ENCODE assay signal across 8 cellular contexts in the genomic region with DNA sequence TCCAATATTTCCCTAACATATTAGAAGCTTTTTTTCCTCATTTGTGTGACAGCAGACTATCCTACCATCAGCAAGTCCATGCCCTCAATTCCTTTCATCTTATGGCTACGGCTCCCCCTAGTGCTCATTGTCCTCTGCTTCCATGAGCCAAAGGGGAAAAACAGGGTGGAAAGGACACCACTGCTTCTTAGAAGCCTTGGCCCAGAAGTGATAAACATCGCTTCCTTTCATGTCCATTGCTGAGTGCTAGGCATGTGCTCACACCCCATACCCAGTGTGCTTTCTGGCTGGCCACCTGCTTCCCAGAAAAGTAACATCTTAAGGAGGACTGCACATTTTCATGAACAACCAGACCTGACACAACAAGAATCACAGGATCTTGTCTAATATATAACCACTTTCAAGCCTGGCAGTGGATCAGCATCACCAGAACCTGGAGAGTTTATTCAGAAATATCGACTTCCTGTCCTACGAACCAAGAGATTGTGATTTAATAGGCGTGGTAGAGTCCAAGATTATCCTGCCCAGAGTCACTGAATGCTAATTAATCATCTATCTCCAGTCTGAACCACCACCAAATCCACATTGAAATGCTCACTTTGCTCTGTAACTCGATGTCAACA.
A peak's percentile ranks its signal among the peaks of the same experiment; 100 is the strongest.
DNase-seq lines count a peak whose midpoint lies in the region; ATAC-seq and TF ChIP-seq lines count a peak whose summit lies in the region.

No MANE protein-coding gene starts in this region.

- no TSS peak for BruUV-seq in mammary epithelial cell (replicated peaks; lab: Mats Ljungman, UMichigan)

- H2AFZ ChIP-seq in GM23338, result no peak overlapping the region
- no peak overlapping the region for H2AFZ ChIP-seq in mammary epithelial cell (ENCODE audit: low read depth, low read length)

- WGBS in mammary epithelial cell (ENCODE audit: low coverage, missing lambda C conversion rate), result 27% methylated on average over 5 of the region's 6 CpGs

- TF ChIP-seq CTCF in GM23338 (conservative IDR thresholded peaks at IDR 0.05; ENCODE audit: low read depth in 2 of 2) (peak; percentile 82 to 95), mammary epithelial cell (conservative IDR thresholded peaks at IDR 0.05 in 1 of 2, IDR thresholded peaks at IDR 0.05 in 1 of 2; ENCODE audit: extremely low read depth in 1 of 2, insufficient read depth in 1 of 2, low read depth in 1 of 2, low read length in 2 of 2) (peak; percentile 84 to 91), vagina (IDR thresholded peaks at IDR 0.05) (peak in 1 of 3 experiments; percentile 44)

- H3K27me3 Mint-ChIP-seq in GM23338 (ENCODE audit: insufficient read depth, low read depth, poor library complexity), result no peaks in the 10 kb centered on the region

- peak; percentile 96 for ATAC-seq in GM23338
- ATAC-seq in left lobe of liver, result peak; percentile 89
- ATAC-seq in stimulated activated naive CD8-positive, alpha-beta T cell treated with anti-CD3 and anti-CD28 coated beads, Interleukin-15, Interleukin-2, amounts not matched to agents 100 U/mL and 50 U/mL, for 24 hours, result no peak

- no peak overlapping the region for H3K9ac ChIP-seq in mammary epithelial cell (ENCODE audit: insufficient read depth, low read length)

- dilution Hi-C loops in mammary epithelial cell (cut with HindIII; ENCODE audit: low sequenced_read_pairs), result no loop called here

- intact Hi-C loops in mammary epithelial cell (cut with micrococcal nuclease) (loop anchor here (1.0 to 10.0 kb wide), 5 partner anchors 270 to 1110 kb away; no protein-coding TSS in a partner anchor), vagina (cut with DNase I) (no loop called here)

- H3K36me3 ChIP-seq in GM23338 (ENCODE audit: insufficient read depth), result no peaks in the 10 kb centered on the region
- no peaks in the 10 kb centered on the region for H3K36me3 ChIP-seq in mammary epithelial cell (ENCODE audit: insufficient read depth, low read length)
- H3K36me3 ChIP-seq in vagina, result no peaks in the 10 kb centered on the region

- in situ Hi-C loops in mammary epithelial cell (cut with MboI; ENCODE audit: low sequenced_read_pairs in 2 of 2), result loop anchor here (10.0 to 25.0 kb wide), 3 partner anchors 400 to 1103 kb away; no protein-coding TSS in a partner anchor

- no peak overlapping the region for H3K4me3 Mint-ChIP-seq in GM23338

- H3K79me2 ChIP-seq in GM23338 (replicated peaks; ENCODE audit: insufficient read depth) (no peaks in the 10 kb centered on the region), mammary epithelial cell (ENCODE audit: insufficient read depth, low read length) (no peaks in the 10 kb centered on the region)

- H3K27me3 ChIP-seq in GM23338 (ENCODE audit: insufficient read depth), result no peaks in the 10 kb centered on the region
- H3K27me3 ChIP-seq in mammary epithelial cell (ENCODE audit: insufficient read depth, low read length), result no peaks in the 10 kb centered on the region
- H3K27me3 ChIP-seq in vagina, result no peaks in the 10 kb centered on the region

- H3K9me3 ChIP-seq in mammary epithelial cell (replicated peaks; ENCODE audit: insufficient read depth, low read length) (no peaks in the 10 kb centered on the region), vagina (no peaks in the 10 kb centered on the region)

- H3K4me3 ChIP-seq in GM23338 (no peak overlapping the region), mammary epithelial cell (replicated peaks in 1 of 3; ENCODE audit: insufficient read depth in 1 of 3, low read depth in 2 of 3, low read length in 3 of 3) (no peak overlapping the region), vagina (no peak overlapping the region)

- H3K27ac Mint-ChIP-seq in GM23338, result no peak overlapping the region

- H3K4me2 ChIP-seq in GM23338, result no peak overlapping the region
- no peak overlapping the region for H3K4me2 ChIP-seq in mammary epithelial cell (ENCODE audit: insufficient read depth, low read depth, low read length)

- H4K20me1 ChIP-seq in GM23338 (replicated peaks; ENCODE audit: insufficient read depth) (no peaks in the 10 kb centered on the region), mammary epithelial cell (ENCODE audit: insufficient read depth, low read length) (no peaks in the 10 kb centered on the region)

- H3K4me1 ChIP-seq in GM23338 (ENCODE audit: insufficient read depth), result 0 out of 2 replicates have a peak, but pooled peaks cover 3% of the 10 kb centered on the region
- no peaks in the 10 kb centered on the region for H3K4me1 ChIP-seq in mammary epithelial cell (ENCODE audit: insufficient read depth, low read length)
- no peaks in the 10 kb centered on the region for H3K4me1 ChIP-seq in vagina

- TF ChIP-seq POLR2A in vagina (IDR thresholded peaks at IDR 0.05), result no peak

- H3F3A ChIP-seq in GM23338 (replicated peaks; ENCODE audit: low read depth), result no peaks in the 10 kb centered on the region

- no peaks in the 10 kb centered on the region for H3K9me2 ChIP-seq in GM23338 (ENCODE audit: insufficient read depth)

- no peaks in the 10 kb centered on the region for H3K36me3 Mint-ChIP-seq in GM23338 (ENCODE audit: low read depth)

- peak; percentile 69 for DNase-seq in EH (ENCODE audit: low read depth)
- peak; percentile 86 for DNase-seq in GM23338 (ENCODE audit: low spot score)
- peak; percentile 76 for DNase-seq in NCI-H460 (ENCODE audit: extremely low read depth, low read depth)
- peak; percentile 63 for DNase-seq in mammary epithelial cell
- DNase-seq in left lobe of liver (ENCODE audit: low spot score), result peak; percentile 49
- DNase-seq in vagina (ENCODE audit: extremely low spot score in 2 of 2), result no peak
- no peak for DNase-seq in stimulated activated naive CD8-positive, alpha-beta T cell treated with anti-CD3 and anti-CD28 coated beads, Interleukin-15, Interleukin-2, amounts not matched to agents 100 U/mL and 50 U/mL, for 24 hours
- no peak for DNase-seq in cerebellar nuclear complex (lab: John Stamatoyannopoulos, UW)

- H3K9me3 Mint-ChIP-seq in GM23338, result no peaks in the 10 kb centered on the region

- no peak overlapping the region for H3K27ac ChIP-seq in GM23338 (ENCODE audit: low read depth)
- no peak overlapping the region for H3K27ac ChIP-seq in mammary epithelial cell (ENCODE audit: insufficient read depth, low read depth, low read length)
- H3K27ac ChIP-seq in vagina, result no peak overlapping the region

- H3K4me1 Mint-ChIP-seq in GM23338, result peaks cover 5% of the 10 kb centered on the region; the same call in 2 of the 3 replicates

- CTCF ChIA-PET in mammary epithelial cell (lab: Charles Lee; ENCODE audit: low non-redundant PET), result interaction anchor here (0.6 kb wide), 1 partner anchor 269 kb away, joined by 6 read pairs; no protein-coding TSS in a partner anchor

TF ChIP-seq in GM23338, 12 proteins besides CTCF, POLR2A, EP300 and RAD21 (continues in another document):
- TF ChIP-seq ZNF331 (CRISPR knock-in tag; IDR thresholded peaks at IDR 0.05; ENCODE audit: low read depth) (no peak), STAT1 (IDR thresholded peaks at IDR 0.05; ENCODE audit: unreplicated experiment) (no peak), JUNB (IDR thresholded peaks at IDR 0.05; ENCODE audit: unreplicated experiment) (no peak), CREB1 (CRISPR knock-in tag; IDR thresholded peaks at IDR 0.05; ENCODE audit: low read depth) (no peak), EZH2phosphoT487 (IDR thresholded peaks at IDR 0.05; ENCODE audit: unreplicated experiment) (no peak), ZNF114 (CRISPR knock-in tag; IDR thresholded peaks at IDR 0.05) (no peak), NANOG (IDR thresholded peaks at IDR 0.05; ENCODE audit: borderline replicate concordance) (no peak)
- TF ChIP-seq, protein P1, sequence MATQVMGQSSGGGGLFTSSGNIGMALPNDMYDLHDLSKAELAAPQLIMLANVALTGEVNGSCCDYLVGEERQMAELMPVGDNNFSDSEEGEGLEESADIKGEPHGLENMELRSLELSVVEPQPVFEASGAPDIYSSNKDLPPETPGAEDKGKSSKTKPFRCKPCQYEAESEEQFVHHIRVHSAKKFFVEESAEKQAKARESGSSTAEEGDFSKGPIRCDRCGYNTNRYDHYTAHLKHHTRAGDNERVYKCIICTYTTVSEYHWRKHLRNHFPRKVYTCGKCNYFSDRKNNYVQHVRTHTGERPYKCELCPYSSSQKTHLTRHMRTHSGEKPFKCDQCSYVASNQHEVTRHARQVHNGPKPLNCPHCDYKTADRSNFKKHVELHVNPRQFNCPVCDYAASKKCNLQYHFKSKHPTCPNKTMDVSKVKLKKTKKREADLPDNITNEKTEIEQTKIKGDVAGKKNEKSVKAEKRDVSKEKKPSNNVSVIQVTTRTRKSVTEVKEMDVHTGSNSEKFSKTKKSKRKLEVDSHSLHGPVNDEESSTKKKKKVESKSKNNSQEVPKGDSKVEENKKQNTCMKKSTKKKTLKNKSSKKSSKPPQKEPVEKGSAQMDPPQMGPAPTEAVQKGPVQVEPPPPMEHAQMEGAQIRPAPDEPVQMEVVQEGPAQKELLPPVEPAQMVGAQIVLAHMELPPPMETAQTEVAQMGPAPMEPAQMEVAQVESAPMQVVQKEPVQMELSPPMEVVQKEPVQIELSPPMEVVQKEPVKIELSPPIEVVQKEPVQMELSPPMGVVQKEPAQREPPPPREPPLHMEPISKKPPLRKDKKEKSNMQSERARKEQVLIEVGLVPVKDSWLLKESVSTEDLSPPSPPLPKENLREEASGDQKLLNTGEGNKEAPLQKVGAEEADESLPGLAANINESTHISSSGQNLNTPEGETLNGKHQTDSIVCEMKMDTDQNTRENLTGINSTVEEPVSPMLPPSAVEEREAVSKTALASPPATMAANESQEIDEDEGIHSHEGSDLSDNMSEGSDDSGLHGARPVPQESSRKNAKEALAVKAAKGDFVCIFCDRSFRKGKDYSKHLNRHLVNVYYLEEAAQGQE (IDR thresholded peaks at IDR 0.05; ENCODE audit: unreplicated experiment), result no peak

Comparison
In these comparisons a context has a peak if more than half of its experiments do, and no peak if none do; other contexts are left out.
1. DNase-seq: peak in EH (single experiment), GM23338 (single experiment), NCI-H460 (single experiment), mammary epithelial cell (single experiment) and left lobe of liver (single experiment); none in vagina (0 of 2), stimulated activated naive CD8-positive, alpha-beta T cell treated with anti-CD3 and anti-CD28 coated beads, Interleukin-15, Interleukin-2, amounts not matched to agents 100 U/mL and 50 U/mL, for 24 hours (single experiment) and cerebellar nuclear complex (0 of 2).